Comparison of ENCODE assay signal across 10 cellular contexts in genomic region chr2:66509326-66509811, GRCh38.
DNase-seq lines count a peak whose midpoint lies in the region; TF ChIP-seq lines count a peak whose summit lies in the region.
"Had no signal": no experiment of that assay in that cellular context is flagged by ENCODE, and none has a peak within 500 bp of the region (broad histone marks: within the 10 kb centered on the region; RNA-seq: fewer than 3 reads in every experiment).

No MANE protein-coding gene starts in this region.

- peak overlapping the region; percentile 69 for H3K4me2 ChIP-seq in fibroblast of lung (ENCODE audit: extremely low read depth, insufficient read depth, low read length)

- peaks cover 48% of the 10 kb centered on the region for H3K79me2 ChIP-seq in fibroblast of lung (ENCODE audit: control insufficient read depth, insufficient read depth, low read length)

- H3K36me3 ChIP-seq in fibroblast of lung (ENCODE audit: control insufficient read depth, insufficient read depth, low read length): no peaks in the 10 kb centered on the region
- no peaks in the 10 kb centered on the region for H3K36me3 ChIP-seq in effector memory CD4-positive, alpha-beta T cell (ENCODE audit: control insufficient read depth, insufficient read depth, low read length)

- TF ChIP-seq CTCF in HFF-Myc (IDR thresholded peaks at IDR 0.05; ENCODE audit: low read depth, low read length, missing control alignments) (no peak), RWPE1 (conservative IDR thresholded peaks at IDR 0.05; ENCODE audit: low read depth) (no peak), fibroblast of lung (conservative IDR thresholded peaks at IDR 0.05 in 1 of 2, IDR thresholded peaks at IDR 0.05 in 1 of 2; ENCODE audit: low read depth in 1 of 2, low read length in 2 of 2) (no peak), endothelial cell (IDR thresholded peaks at IDR 0.05; ENCODE audit: unreplicated experiment) (no peak)

- H3K36me3 Mint-ChIP-seq in endothelial cell (ENCODE audit: low read depth, unreplicated experiment): no peaks in the 10 kb centered on the region

- no peaks in the 10 kb centered on the region for H3K9me3 ChIP-seq in fibroblast of lung (ENCODE audit: control insufficient read depth, insufficient read depth, low read depth, low read length)
- H3K9me3 ChIP-seq in effector memory CD4-positive, alpha-beta T cell (ENCODE audit: control insufficient read depth, low read length): no peaks in the 10 kb centered on the region

- no peak overlapping the region for H3K27ac Mint-ChIP-seq in endothelial cell (ENCODE audit: unreplicated experiment)

- DNase-seq in HFF-Myc (ENCODE audit: extremely low read depth, low read depth): peak; percentile 40
- peak; percentile 37 for DNase-seq in RWPE1 (ENCODE audit: low spot score)
- peak in 1 of 2 donors; percentile 77 for DNase-seq in fibroblast of lung (ENCODE audit: low read depth in 2 of 2)
- peak; percentile 75 for DNase-seq in pons (ENCODE audit: low spot score)
- no peak for DNase-seq in NCI-H748 treated with DMSO at 0.1 percent for 48 hours (lab: John Stamatoyannopoulos, UW)
- DNase-seq in endothelial cell (ENCODE audit: low spot score): no peak
- DNase-seq in KG1 (lab: John Stamatoyannopoulos, UW): no peak
- no peak for DNase-seq in effector memory CD4-positive, alpha-beta T cell
- DNase-seq: activated CD4-positive, alpha-beta T cell treated with anti-CD3 and anti-CD28 coated beads for 4 hours; NCI-H2081 treated with DMSO at 0.1 percent for 48 hours had no signal

- H3K9me3 Mint-ChIP-seq in endothelial cell (ENCODE audit: unreplicated experiment): no peaks in the 10 kb centered on the region

- H3K9ac ChIP-seq in fibroblast of lung (ENCODE audit: insufficient read depth, low read length): no peak overlapping the region

- H3K27ac ChIP-seq in RWPE1 (no peak overlapping the region), fibroblast of lung (ENCODE audit: insufficient read depth, low read length) (no peak overlapping the region)
- H3K27ac ChIP-seq in effector memory CD4-positive, alpha-beta T cell (ENCODE audit: insufficient read depth, low read length, poor library complexity, severe bottlenecking): no peak overlapping the region

- peaks cover 20% of the 10 kb centered on the region for H3K4me1 ChIP-seq in fibroblast of lung (ENCODE audit: control insufficient read depth, extremely low read depth, insufficient read depth, low read length)
- no peaks in the 10 kb centered on the region for H3K4me1 ChIP-seq in effector memory CD4-positive, alpha-beta T cell (ENCODE audit: control insufficient read depth, insufficient read depth, low read length, poor library complexity, severe bottlenecking)

- no peaks in the 10 kb centered on the region for H3K27me3 ChIP-seq in fibroblast of lung (ENCODE audit: control insufficient read depth, insufficient read depth, low read length)
- H3K27me3 ChIP-seq in effector memory CD4-positive, alpha-beta T cell (replicated peaks; ENCODE audit: control insufficient read depth, insufficient read depth, low read length, poor library complexity, severe bottlenecking): no peaks in the 10 kb centered on the region

- H3K27me3 Mint-ChIP-seq in endothelial cell (ENCODE audit: unreplicated experiment): no peaks in the 10 kb centered on the region

- H3K4me3 ChIP-seq in HFF-Myc (replicated peaks; ENCODE audit: low read depth, low read length): no peak overlapping the region
- no peak overlapping the region for H3K4me3 ChIP-seq in fibroblast of lung (replicated peaks in 1 of 4; ENCODE audit: control extremely low read depth in 1 of 4, insufficient read depth in 1 of 4, low read depth in 3 of 4, low read length in 4 of 4)
- H3K4me3 ChIP-seq in effector memory CD4-positive, alpha-beta T cell (ENCODE audit: insufficient read depth, low read depth, low read length, poor library complexity, severe bottlenecking): no peak overlapping the region

- CTCF ChIA-PET in RWPE1 (lab: Yijun Ruan, JAX): no interaction called here

- peaks cover 29% of the 10 kb centered on the region for H3K4me1 Mint-ChIP-seq in endothelial cell (ENCODE audit: unreplicated experiment)

- H2AFZ ChIP-seq in fibroblast of lung (ENCODE audit: low read length): no peak overlapping the region

- POLR2A ChIA-PET in RWPE1 (lab: Yijun Ruan, JAX; ENCODE audit: low non-redundant PET): no interaction called here

- no peaks in the 10 kb centered on the region for H4K20me1 ChIP-seq in fibroblast of lung (ENCODE audit: control insufficient read depth, extremely low read depth, insufficient read depth, low read length)

- no peak overlapping the region for H3K4me3 Mint-ChIP-seq in endothelial cell (ENCODE audit: unreplicated experiment)

Comparison
In these comparisons a context has a peak if more than half of its experiments do, and no peak if none do; other contexts are left out.
1. DNase-seq: peak in HFF-Myc (single experiment), RWPE1 (single experiment) and pons (single experiment); none in NCI-H748 treated with DMSO at 0.1 percent for 48 hours (single experiment), endothelial cell (single experiment), KG1 (single experiment) and effector memory CD4-positive, alpha-beta T cell (0 of 3).